In the genomic region with DNA sequence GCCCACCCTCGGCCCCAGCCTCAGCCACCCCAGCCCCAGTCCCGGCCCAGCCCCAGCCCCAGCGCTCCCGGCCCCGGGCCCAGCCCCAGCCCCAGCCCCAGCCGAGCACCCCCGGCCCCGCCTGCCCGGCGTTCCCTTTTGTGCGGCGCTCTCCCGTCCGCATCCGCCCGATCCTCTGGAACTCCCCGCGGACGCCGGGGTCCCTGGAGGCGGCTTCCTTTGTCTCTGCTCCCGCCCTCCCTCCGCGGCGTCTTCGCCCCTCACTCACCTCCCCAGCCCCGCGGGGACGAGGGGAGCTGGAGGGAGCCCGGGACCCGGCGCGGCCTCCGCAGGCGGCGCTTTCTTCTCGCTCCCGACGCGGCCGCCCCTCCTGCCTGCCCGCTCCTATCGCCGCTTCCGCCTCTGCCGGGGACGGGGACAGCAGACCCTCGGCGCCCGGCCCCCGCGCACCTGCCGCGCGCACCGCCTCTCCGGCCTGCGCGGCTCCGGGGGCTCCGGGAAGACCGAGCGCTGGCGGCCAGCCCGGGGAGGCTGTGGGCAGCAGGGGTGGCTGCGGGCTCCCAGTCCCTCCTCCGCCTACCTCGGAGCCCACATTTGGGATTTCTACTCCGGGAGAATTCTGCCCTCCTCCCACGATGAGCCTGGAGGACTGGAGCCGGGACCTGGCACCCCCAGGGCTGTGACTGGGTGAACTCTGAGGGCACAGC, we compare ENCODE assay signal across 2 cellular contexts.
TF ChIP-seq lines count a peak whose summit lies in the region.

No MANE protein-coding gene starts in this region.

TF ChIP-seq in SK-N-SH, 30 proteins besides CTCF, POLR2A, EP300 and RAD21 (continued from another document):
- TF ChIP-seq, protein P1, sequence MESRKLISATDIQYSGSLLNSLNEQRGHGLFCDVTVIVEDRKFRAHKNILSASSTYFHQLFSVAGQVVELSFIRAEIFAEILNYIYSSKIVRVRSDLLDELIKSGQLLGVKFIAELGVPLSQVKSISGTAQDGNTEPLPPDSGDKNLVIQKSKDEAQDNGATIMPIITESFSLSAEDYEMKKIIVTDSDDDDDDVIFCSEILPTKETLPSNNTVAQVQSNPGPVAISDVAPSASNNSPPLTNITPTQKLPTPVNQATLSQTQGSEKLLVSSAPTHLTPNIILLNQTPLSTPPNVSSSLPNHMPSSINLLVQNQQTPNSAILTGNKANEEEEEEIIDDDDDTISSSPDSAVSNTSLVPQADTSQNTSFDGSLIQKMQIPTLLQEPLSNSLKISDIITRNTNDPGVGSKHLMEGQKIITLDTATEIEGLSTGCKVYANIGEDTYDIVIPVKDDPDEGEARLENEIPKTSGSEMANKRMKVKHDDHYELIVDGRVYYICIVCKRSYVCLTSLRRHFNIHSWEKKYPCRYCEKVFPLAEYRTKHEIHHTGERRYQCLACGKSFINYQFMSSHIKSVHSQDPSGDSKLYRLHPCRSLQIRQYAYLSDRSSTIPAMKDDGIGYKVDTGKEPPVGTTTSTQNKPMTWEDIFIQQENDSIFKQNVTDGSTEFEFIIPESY (IDR thresholded peaks at IDR 0.05; ENCODE audit: borderline replicate concordance, low read depth): no peak
- TF ChIP-seq REST (IDR thresholded peaks at IDR 0.05; ENCODE audit: low read depth, low read length) (no peak), POLR2AphosphoS5 (IDR thresholded peaks at IDR 0.05; ENCODE audit: low read depth, low read length) (no peak), MAX (IDR thresholded peaks at IDR 0.05; ENCODE audit: low read depth) (no peak), CHD2 (IDR thresholded peaks at IDR 0.05; ENCODE audit: low read length, partially characterized antibody) (no peak), IRF3 (IDR thresholded peaks at IDR 0.05; ENCODE audit: low read depth, low read length) (no peak), USF2 (IDR thresholded peaks at IDR 0.05; ENCODE audit: borderline replicate concordance, low read depth, low read length) (no peak)
- TF ChIP-seq, protein P2, sequence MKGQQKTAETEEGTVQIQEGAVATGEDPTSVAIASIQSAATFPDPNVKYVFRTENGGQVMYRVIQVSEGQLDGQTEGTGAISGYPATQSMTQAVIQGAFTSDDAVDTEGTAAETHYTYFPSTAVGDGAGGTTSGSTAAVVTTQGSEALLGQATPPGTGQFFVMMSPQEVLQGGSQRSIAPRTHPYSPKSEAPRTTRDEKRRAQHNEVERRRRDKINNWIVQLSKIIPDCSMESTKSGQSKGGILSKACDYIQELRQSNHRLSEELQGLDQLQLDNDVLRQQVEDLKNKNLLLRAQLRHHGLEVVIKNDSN (IDR thresholded peaks at IDR 0.05; ENCODE audit: borderline replicate concordance, low read depth): no peak

TF ChIP-seq in SK-N-SH treated with all-trans-retinoic acid at 6 μM for 48 hours, 23 proteins besides CTCF, POLR2A, EP300 and RAD21 (continued from another document):
- no peak for TF ChIP-seq PPARA (CRISPR knock-in tag; IDR thresholded peaks at IDR 0.05; ENCODE audit: borderline replicate concordance)
